ENCODE assay signal across 15 cellular contexts in the genomic region with DNA sequence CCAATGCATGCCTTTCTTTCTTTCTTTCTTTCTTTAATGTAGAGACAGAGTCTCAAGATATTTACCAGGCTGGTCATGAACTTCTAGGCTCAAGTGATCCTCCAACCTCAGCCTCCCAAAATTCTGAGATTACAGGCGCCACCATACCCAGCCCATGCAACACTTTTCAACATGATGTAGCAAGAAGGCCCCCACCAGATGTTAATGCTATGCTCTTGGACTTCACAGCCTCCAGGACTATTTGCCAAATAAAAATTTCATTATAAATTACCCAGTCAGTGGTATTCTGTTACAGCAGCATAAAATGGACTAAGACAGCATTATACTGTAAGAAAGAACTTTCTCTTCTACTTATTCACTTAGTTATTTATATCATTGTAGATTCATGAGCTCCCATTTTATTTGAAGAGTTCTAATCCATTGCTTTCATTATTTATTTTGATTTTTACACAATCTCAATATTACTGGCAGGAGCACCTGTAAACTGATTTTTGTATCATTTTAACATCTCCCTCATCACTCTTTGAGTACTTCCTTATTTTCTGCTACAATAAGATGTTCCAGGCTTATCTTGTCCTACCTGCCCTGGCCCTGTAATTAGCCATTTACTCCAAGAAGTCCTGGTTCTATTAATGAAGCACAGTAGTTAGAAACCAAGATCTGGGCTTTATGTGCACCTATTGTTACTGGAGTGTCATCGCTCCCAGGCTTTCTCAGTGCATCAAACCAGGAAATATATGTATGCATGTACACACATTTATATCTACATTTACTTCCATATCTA. TPM values are rescaled to one million over a fixed set of nuclear protein-coding genes. Genes with fewer than 3 reads are reported as not detected.
"Had no signal": no experiment of that assay in that cellular context is flagged by ENCODE, and none has a peak within 500 bp of the region (broad histone marks: within the 10 kb centered on the region; RNA-seq: fewer than 3 reads in every experiment).

No MANE protein-coding gene starts in this region.

- H3K4me3 ChIP-seq: dorsolateral prefrontal cortex, smooth muscle cell had no signal

- ATAC-seq: activated T-helper 17 cell treated with anti-CD3 and anti-CD28 coated beads, Interleukin-2, amount 50 U/mL, for 72 hours; esophagus mucosa; left colon; natural killer cell treated with Interleukin-12 subunit alpha and Interleukin-12 subunit beta and Interleukin-15 and Interleukin-18, amount 100 ng/mL, for 72 hours; right cardiac atrium; WTC11 had no signal

- H3K9me3 Mint-ChIP-seq: natural killer cell treated with Interleukin-12 subunit alpha and Interleukin-12 subunit beta and Interleukin-15 and Interleukin-18, amount 100 ng/mL, for 72 hours had no signal

- H3K27ac Mint-ChIP-seq: activated T-helper 17 cell treated with anti-CD3 and anti-CD28 coated beads, Interleukin-2, amount 50 U/mL, for 72 hours; progenitor cell of endocrine pancreas; type B pancreatic cell; WTC11 had no signal

- H3K27ac ChIP-seq: dorsolateral prefrontal cortex had no signal

- DNase-seq: activated CD4-positive, alpha-beta T cell treated with anti-CD3 and anti-CD28 coated beads, Interleukin-2, amount 10 ng/mL, durations not matched to agents 24 days and 14 days; activated naive CD4-positive, alpha-beta T cell treated with anti-CD3 and anti-CD28 coated beads, Interleukin-2, amount 50 U/mL, for 16 hours; activated T-cell treated with anti-CD3 and anti-CD28 coated beads for 4 hours; dorsolateral prefrontal cortex; left colon; nucleus accumbens; right cardiac atrium; T1000 had no signal

- H3K36me3 Mint-ChIP-seq: type B pancreatic cell had no signal

- H3K4me2 ChIP-seq: smooth muscle cell had no signal

- H3K27me3 Mint-ChIP-seq: activated CD4-positive, alpha-beta T cell treated with anti-CD3 and anti-CD28 coated beads, Interleukin-2, amount 10 ng/mL, durations not matched to agents 24 days and 14 days; activated T-helper 17 cell treated with anti-CD3 and anti-CD28 coated beads, Interleukin-2, amount 50 U/mL, for 72 hours; natural killer cell treated with Interleukin-12 subunit alpha and Interleukin-12 subunit beta and Interleukin-15 and Interleukin-18, amount 100 ng/mL, for 72 hours had no signal

- H3K4me3 Mint-ChIP-seq: activated CD4-positive, alpha-beta T cell treated with anti-CD3 and anti-CD28 coated beads, Interleukin-2, amount 10 ng/mL, durations not matched to agents 24 days and 14 days; activated T-helper 17 cell treated with anti-CD3 and anti-CD28 coated beads, Interleukin-2, amount 50 U/mL, for 72 hours; natural killer cell treated with Interleukin-12 subunit alpha and Interleukin-12 subunit beta and Interleukin-15 and Interleukin-18, amount 100 ng/mL, for 72 hours; type B pancreatic cell; WTC11 had no signal

RNA-seq across cellular contexts. Expression of a gene that starts 4.8 kb away (rescaled TPM):
- total RNA-seq: smooth muscle cell had no signal
